ENCODE assay signal across 9 cellular contexts in genomic region chr10:97500297-97500575, GRCh38. TPM values are rescaled to one million over a fixed set of nuclear protein-coding genes. Genes with fewer than 3 reads are reported as not detected.
DNase-seq lines count a peak whose midpoint lies in the region; TF ChIP-seq lines count a peak whose summit lies in the region.
"Had no signal": no experiment of that assay in that cellular context is flagged by ENCODE, and none has a peak within 500 bp of the region (broad histone marks: within the 10 kb centered on the region; RNA-seq: fewer than 3 reads in every experiment).

No MANE protein-coding gene starts in this region.

- H3K4me1 Mint-ChIP-seq in IgD-negative memory B cell (peaks cover 4 to 16% (median 13%) of the 10 kb centered on the region in 3 donors), nephron (peaks cover 26% of the 10 kb centered on the region)

- H3K9me3 Mint-ChIP-seq in IgD-negative memory B cell = peaks cover 0 to 2% (median 0%) of the 10 kb centered on the region in 3 donors
- no peaks in the 10 kb centered on the region for H3K9me3 Mint-ChIP-seq in nephron

- peak overlapping the region in 1 of 3 donors; percentile 73 for H3K27ac Mint-ChIP-seq in IgD-negative memory B cell
- peak overlapping the region in 2 of 3 experiments; percentile 1 to 16 for H3K27ac Mint-ChIP-seq in nephron

- H3K4me3 Mint-ChIP-seq in IgD-negative memory B cell (peak overlapping the region; percentile 33 to 88 (median 62)), nephron (peak overlapping the region; percentile 75 to 86 (median 86))

- H3K4me3 ChIP-seq in AG10803 (ENCODE audit: low read length) (peak overlapping the region; percentile 84), epithelial cell of proximal tubule (ENCODE audit: low read depth, low read length) (peak overlapping the region; percentile 96)

- TF ChIP-seq CTCF in AG10803 (conservative IDR thresholded peaks at IDR 0.05; ENCODE audit: low read length) (no peak), epithelial cell of proximal tubule (conservative IDR thresholded peaks at IDR 0.05; ENCODE audit: low read depth, low read length) (no peak), nephron (IDR thresholded peaks at IDR 0.05; ENCODE audit: unreplicated experiment in 3 of 3) (no peak)

- H3K36me3 Mint-ChIP-seq in IgD-negative memory B cell (no peaks in the 10 kb centered on the region), nephron (ENCODE audit: low read depth) (no peaks in the 10 kb centered on the region)

- H3K27me3 Mint-ChIP-seq in IgD-negative memory B cell (peaks cover 26% of the 10 kb centered on the region), nephron (ENCODE audit: low read depth) (peaks cover 28% of the 10 kb centered on the region)

- DNase-seq in AG10803 (ENCODE audit: low read depth) (no peak), epithelial cell of proximal tubule (ENCODE audit: low read depth) (no peak), COR-L47 (lab: John Stamatoyannopoulos, UW) (no peak), SW480 (ENCODE audit: low spot score) (no peak), NCI-H2107 (lab: John Stamatoyannopoulos, UW) (no peak)
- no peak for DNase-seq in stimulated activated CD4-positive, alpha-beta T cell treated with anti-CD3 and anti-CD28 coated beads, Interleukin-15, amount 100 ng/mL, for 24 hours
- DNase-seq: activated CD4-positive, alpha-beta T cell treated with anti-CD3 and anti-CD28 coated beads for 4 hours had no signal

RNA-seq across cellular contexts. Expression of gene UBTD1, which starts 1.5 kb away (rescaled TPM):
- 1.2 TPM for polyA plus RNA-seq in IgD-negative memory B cell
- total RNA-seq in epithelial cell of proximal tubule = 21.6 and 23.6 TPM in 2 replicates

RNA-seq across cellular contexts. Expression of gene MMS19, which starts 2.0 kb away (rescaled TPM):
- 29.1 TPM for polyA plus RNA-seq in IgD-negative memory B cell
- 103 and 108 TPM in 2 replicates for total RNA-seq in epithelial cell of proximal tubule

RNA-seq across cellular contexts. Expression of gene ZDHHC16, which starts 54.3 kb away (rescaled TPM):
- 23.3 TPM for polyA plus RNA-seq in IgD-negative memory B cell
- total RNA-seq in epithelial cell of proximal tubule = 44.7 and 78.0 TPM in 2 replicates

RNA-seq across cellular contexts. Expression of gene EXOSC1, which starts 54.4 kb away (rescaled TPM):
- 60.6 TPM for polyA plus RNA-seq in IgD-negative memory B cell
- total RNA-seq in epithelial cell of proximal tubule = 34.2 and 65.3 TPM in 2 replicates
